ENCODE assay signal across 4 cellular contexts in the genomic region with DNA sequence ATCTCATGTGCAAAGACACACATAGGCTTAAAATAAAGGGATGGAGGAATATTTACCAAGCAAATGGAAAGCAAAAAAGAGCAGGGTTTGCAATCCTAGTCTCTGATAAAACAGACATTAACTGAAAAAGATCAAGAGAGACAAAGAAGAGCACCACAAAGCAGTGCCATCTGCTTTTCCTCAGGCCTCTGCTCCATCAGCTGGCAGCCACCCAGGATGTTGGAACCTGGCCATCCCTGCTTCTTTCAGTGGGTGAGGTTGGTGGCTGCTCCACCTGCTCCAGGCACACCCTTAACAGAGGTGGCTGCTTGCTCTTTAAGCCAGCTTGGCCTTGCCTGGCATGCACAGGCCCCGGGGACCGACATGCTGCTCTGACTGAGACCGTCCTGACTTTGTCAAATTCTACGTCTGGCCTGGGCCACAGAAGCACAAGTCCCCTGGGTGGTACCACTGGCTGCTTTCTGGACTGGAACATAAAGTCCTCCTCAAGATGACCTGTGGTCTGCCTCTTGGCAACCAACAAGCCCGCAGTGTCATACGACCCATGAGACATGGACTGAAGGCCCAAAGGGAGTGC. TPM values are rescaled to one million over a fixed set of nuclear protein-coding genes. Genes with fewer than 3 reads are reported as not detected.
"Had no signal": no experiment of that assay in that cellular context is flagged by ENCODE, and none has a peak within 500 bp of the region (broad histone marks: within the 10 kb centered on the region; RNA-seq: fewer than 3 reads in every experiment).

No MANE protein-coding gene starts in this region.

RNA-seq across cellular contexts. Expression of a gene that starts 51.0 kb away (rescaled TPM):
- total RNA-seq: M059J, PC-9, RPMI7951, SJCRH30 had no signal
